In genomic region chr6:22333802-22334201, GRCh38 we compare ENCODE assay signal across 20 cellular contexts. TPM values are rescaled to one million over a fixed set of nuclear protein-coding genes. Genes with fewer than 3 reads are reported as not detected.
DNase-seq lines count a peak whose midpoint lies in the region; ATAC-seq, FAIRE-seq and TF ChIP-seq lines count a peak whose summit lies in the region.
"Had no signal": no experiment of that assay in that cellular context is flagged by ENCODE, and none has a peak within 500 bp of the region (broad histone marks: within the 10 kb centered on the region; RNA-seq: fewer than 3 reads in every experiment).

No MANE protein-coding gene starts in this region.

- H3K9me2 ChIP-seq in Loucy (replicated peaks; ENCODE audit: low read depth, low read length): no peaks in the 10 kb centered on the region

- peaks cover 4% of the 10 kb centered on the region for H3K4me1 Mint-ChIP-seq in astrocyte (ENCODE audit: low read depth, unreplicated experiment)
- H3K4me1 Mint-ChIP-seq in progenitor cell of endocrine pancreas (ENCODE audit: low read depth): peaks cover 15% of the 10 kb centered on the region

- H3K27me3 ChIP-seq in Loucy (ENCODE audit: insufficient read depth, low read length, poor library complexity, severe bottlenecking) (no peaks in the 10 kb centered on the region), astrocyte (ENCODE audit: insufficient read depth, low read length) (no peaks in the 10 kb centered on the region), heart left ventricle (no peaks in the 10 kb centered on the region)
- H3K27me3 ChIP-seq: Peyer's patch had no signal

- TF ChIP-seq POLR2A in heart left ventricle (IDR thresholded peaks at IDR 0.05): no peak

- intact Hi-C loops in heart left ventricle (cut with DNase I): no loop called here

- no peak for ATAC-seq in heart left ventricle
- ATAC-seq: A549 had no signal

- peaks cover 21% of the 10 kb centered on the region for H3K4me1 ChIP-seq in Loucy (ENCODE audit: insufficient read depth, low read length, poor library complexity, severe bottlenecking)
- H3K4me1 ChIP-seq in astrocyte (ENCODE audit: insufficient read depth, low read length): peaks cover 4% of the 10 kb centered on the region
- H3K4me1 ChIP-seq in heart left ventricle: no peaks in the 10 kb centered on the region
- H3K4me1 ChIP-seq: A549, Peyer's patch had no signal

- H3K79me2 ChIP-seq in Loucy (ENCODE audit: insufficient read depth, low read length) (no peaks in the 10 kb centered on the region), astrocyte (ENCODE audit: insufficient read depth, low read length) (no peaks in the 10 kb centered on the region)

- H3K27ac ChIP-seq in astrocyte (ENCODE audit: low read depth, low read length) (no peak overlapping the region), heart left ventricle (no peak overlapping the region)
- H3K27ac ChIP-seq: A549, C4-2B, KMS-11, Peyer's patch had no signal

- peak; percentile 10 for DNase-seq in AG10803 (ENCODE audit: low read depth)
- DNase-seq in astrocyte (ENCODE audit: low read depth): peak; percentile 50
- no peak for DNase-seq in progenitor cell of endocrine pancreas (ENCODE audit: low spot score, unreplicated experiment)
- no peak for DNase-seq in heart left ventricle
- no peak for DNase-seq in DMS79 treated with DMSO at 0.1 percent for 48 hours (lab: John Stamatoyannopoulos, UW)
- DNase-seq in activated T-cell treated with anti-CD3 and anti-CD28 coated beads, Interleukin-2, amount 50 U/mL, for 1 hour: no peak
- DNase-seq: AML-193, GF-D8, GOT3, NCI-H446, NCI-H526 treated with DMSO at 0.1 percent for 48 hours, Peyer's patch had no signal

- FAIRE-seq in astrocyte (lab: Jason Lieb, UNC): peak; percentile 17
- FAIRE-seq: A549, GM12891, GM19239 had no signal

- H3K36me3 ChIP-seq in Loucy (ENCODE audit: insufficient read depth, low read length) (no peaks in the 10 kb centered on the region), astrocyte (ENCODE audit: insufficient read depth, low read length) (no peaks in the 10 kb centered on the region), heart left ventricle (no peaks in the 10 kb centered on the region)
- H3K36me3 ChIP-seq: Peyer's patch had no signal

- no peaks in the 10 kb centered on the region for H3F3A ChIP-seq in Loucy (ENCODE audit: low read depth)

- no peaks in the 10 kb centered on the region for H3K27me3 Mint-ChIP-seq in astrocyte (ENCODE audit: low read depth, unreplicated experiment)
- no peaks in the 10 kb centered on the region for H3K27me3 Mint-ChIP-seq in progenitor cell of endocrine pancreas

- H3K9me3 Mint-ChIP-seq in astrocyte (ENCODE audit: unreplicated experiment) (no peaks in the 10 kb centered on the region), progenitor cell of endocrine pancreas (ENCODE audit: low read depth) (no peaks in the 10 kb centered on the region)

- H3K36me3 Mint-ChIP-seq in astrocyte (ENCODE audit: low read depth, unreplicated experiment) (no peaks in the 10 kb centered on the region), progenitor cell of endocrine pancreas (ENCODE audit: insufficient read depth) (no peaks in the 10 kb centered on the region)

- no peaks in the 10 kb centered on the region for H4K20me1 ChIP-seq in Loucy (ENCODE audit: insufficient read depth, low read length, poor library complexity, severe bottlenecking)
- no peaks in the 10 kb centered on the region for H4K20me1 ChIP-seq in astrocyte (ENCODE audit: insufficient read depth, low read length)

- TF ChIP-seq CTCF in AG10803 (conservative IDR thresholded peaks at IDR 0.05; ENCODE audit: low read length) (no peak), Loucy (conservative IDR thresholded peaks at IDR 0.05; ENCODE audit: low read length) (no peak), astrocyte (IDR thresholded peaks at IDR 0.05; ENCODE audit: insufficient read depth, low read depth, low read length) (no peak), progenitor cell of endocrine pancreas (IDR thresholded peaks at IDR 0.05; ENCODE audit: unreplicated experiment) (no peak), heart left ventricle (IDR thresholded peaks at IDR 0.05) (no peak)

- H3K27ac Mint-ChIP-seq in astrocyte (ENCODE audit: unreplicated experiment): no peak overlapping the region
- peak overlapping the region; percentile 9 for H3K27ac Mint-ChIP-seq in progenitor cell of endocrine pancreas

- H3K9ac ChIP-seq in Loucy (ENCODE audit: low read depth, low read length, poor library complexity, severe bottlenecking) (no peak overlapping the region), astrocyte (ENCODE audit: low read length) (no peak overlapping the region)
- H3K9ac ChIP-seq: KMS-11 had no signal

- H3K4me3 Mint-ChIP-seq in astrocyte (ENCODE audit: unreplicated experiment): no peak overlapping the region
- no peak overlapping the region for H3K4me3 Mint-ChIP-seq in progenitor cell of endocrine pancreas (ENCODE audit: low read depth)

- H3K4me3 ChIP-seq in AG10803 (ENCODE audit: low read length) (no peak overlapping the region), Loucy (ENCODE audit: low read length, poor library complexity, severe bottlenecking) (no peak overlapping the region), astrocyte (ENCODE audit: insufficient read depth, low read depth, low read length) (no peak overlapping the region), heart left ventricle (no peak overlapping the region)
- H3K4me3 ChIP-seq: A549, Peyer's patch had no signal

- H2AFZ ChIP-seq in Loucy (ENCODE audit: low read length) (peak overlapping the region; percentile 69; the same call in 1 of the 2 replicates), astrocyte (ENCODE audit: low read depth, low read length) (no peak overlapping the region)

- no peaks in the 10 kb centered on the region for H3K9me3 ChIP-seq in Loucy (ENCODE audit: insufficient read depth, low read depth, low read length)
- H3K9me3 ChIP-seq in astrocyte (ENCODE audit: insufficient read depth, low read depth, low read length): no peaks in the 10 kb centered on the region
- no peaks in the 10 kb centered on the region for H3K9me3 ChIP-seq in heart left ventricle
- H3K9me3 ChIP-seq: A549, Peyer's patch had no signal

- H3K4me2 ChIP-seq in Loucy (ENCODE audit: low read depth, low read length, poor library complexity, severe bottlenecking) (no peak overlapping the region), astrocyte (ENCODE audit: low read length) (no peak overlapping the region)
- H3K4me2 ChIP-seq: A549, KMS-11 had no signal

RNA-seq across cellular contexts. Expression of gene PRL, which starts 37.0 kb away (rescaled TPM):
- total RNA-seq in astrocyte: not detected in 2 replicates
- not detected in 2 replicates for total RNA-seq in progenitor cell of endocrine pancreas
- total RNA-seq in heart left ventricle: not detected
- not detected for polyA plus RNA-seq in heart left ventricle
- total RNA-seq: HT-29, MCF 10A, Peyer's patch had no signal
- polyA plus RNA-seq: A549 had no signal

Comparison
In these comparisons a context has a peak if more than half of its experiments do, and no peak if none do; other contexts are left out.
1. DNase-seq: peak in AG10803 (single experiment) and astrocyte (single experiment); none in progenitor cell of endocrine pancreas (single experiment), heart left ventricle (0 of 5), DMS79 treated with DMSO at 0.1 percent for 48 hours (single experiment) and activated T-cell treated with anti-CD3 and anti-CD28 coated beads, Interleukin-2, amount 50 U/mL, for 1 hour (single experiment).